12 cellular contexts compared by ENCODE assay signal in genomic region chr2:234258562-234259141, GRCh38.
DNase-seq lines count a peak whose midpoint lies in the region; ATAC-seq and TF ChIP-seq lines count a peak whose summit lies in the region.
"Had no signal": no experiment of that assay in that cellular context is flagged by ENCODE, and none has a peak within 500 bp of the region (broad histone marks: within the 10 kb centered on the region; RNA-seq: fewer than 3 reads in every experiment).

No MANE protein-coding gene starts in this region.

- H3K4me1 Mint-ChIP-seq in Caco-2 (ENCODE audit: low read depth, unreplicated experiment), result peaks cover 17% of the 10 kb centered on the region
- H3K4me1 Mint-ChIP-seq in activated T-cell treated with anti-CD3 and anti-CD28 coated beads, Interleukin-2, amount 50 U/mL, for 72 hours (ENCODE audit: low read depth), result peaks cover 17% of the 10 kb centered on the region
- H3K4me1 Mint-ChIP-seq: naive B cell had no signal

- no peak overlapping the region for H3K23ac ChIP-seq in mesendoderm (ENCODE audit: low read length)

- no peak overlapping the region for H3K27ac ChIP-seq in mesendoderm (ENCODE audit: low read depth, low read length)
- H3K27ac ChIP-seq in upper lobe of right lung, result no peak overlapping the region

- no peak overlapping the region for H2BK5ac ChIP-seq in mesendoderm (ENCODE audit: low read length)

- no peak overlapping the region for H3K4me2 ChIP-seq in mesendoderm (ENCODE audit: low read length)

- H3K27me3 ChIP-seq in Caco-2 (replicated peaks; ENCODE audit: control insufficient read depth, insufficient read depth, low read length) (no peaks in the 10 kb centered on the region), mesendoderm (ENCODE audit: insufficient read depth, low read length, poor library complexity) (no peaks in the 10 kb centered on the region), upper lobe of right lung (no peaks in the 10 kb centered on the region)

- no peak overlapping the region for H3K9ac ChIP-seq in mesendoderm (ENCODE audit: low read length)

- H3K79me2 ChIP-seq in mesendoderm (ENCODE audit: control insufficient read depth, insufficient read depth, low read length), result no peaks in the 10 kb centered on the region

- H3K56ac ChIP-seq in mesendoderm (ENCODE audit: low read length), result no peak overlapping the region

- peaks cover 8% of the 10 kb centered on the region for H3K36me3 Mint-ChIP-seq in Caco-2 (ENCODE audit: insufficient read depth, unreplicated experiment)
- no peaks in the 10 kb centered on the region for H3K36me3 Mint-ChIP-seq in activated T-cell treated with anti-CD3 and anti-CD28 coated beads, Interleukin-2, amount 50 U/mL, for 72 hours (ENCODE audit: insufficient read depth in 2 of 2)
- H3K36me3 Mint-ChIP-seq: naive B cell had no signal

- no peaks in the 10 kb centered on the region for H3K27me3 Mint-ChIP-seq in Caco-2 (ENCODE audit: insufficient read depth, unreplicated experiment)
- no peaks in the 10 kb centered on the region for H3K27me3 Mint-ChIP-seq in activated T-cell treated with anti-CD3 and anti-CD28 coated beads, Interleukin-2, amount 50 U/mL, for 72 hours (ENCODE audit: low read depth)
- H3K27me3 Mint-ChIP-seq: effector memory CD8-positive, alpha-beta T cell had no signal

- BruUV-seq in Caco-2 (replicated peaks; lab: Mats Ljungman, UMichigan), result no TSS peak

- H3K18ac ChIP-seq in mesendoderm (ENCODE audit: low read length), result no peak overlapping the region

- H2BK120ac ChIP-seq in mesendoderm (ENCODE audit: low read depth, low read length), result no peak overlapping the region

- intact Hi-C loops in Caco-2 (cut with micrococcal nuclease; ENCODE audit: unreplicated experiment) (loop anchor here (5.0 kb wide), 2 partner anchors 46 to 244 kb away; no protein-coding TSS in a partner anchor), upper lobe of right lung (cut with DNase I) (no loop called here)

- H3K4me1 ChIP-seq in Caco-2 (peaks cover 45% of the 10 kb centered on the region), mesendoderm (ENCODE audit: control insufficient read depth, low read depth, low read length) (no peaks in the 10 kb centered on the region), upper lobe of right lung (no peaks in the 10 kb centered on the region)

- H3K4ac ChIP-seq in mesendoderm (ENCODE audit: low read depth, low read length), result no peak overlapping the region

- no CpG with 5 or more reads among the region's 5 CpGs for WGBS in mesendoderm (ENCODE audit: extremely low coverage, insufficient coverage, low lambda C conversion rate)

- no peak overlapping the region for H4K8ac ChIP-seq in mesendoderm (ENCODE audit: low read depth, low read length)

- CTCF ChIA-PET in Caco-2 (lab: Charles Lee), result interaction anchor here (1.2 kb wide), 1 partner anchor 123 kb away, joined by 5 read pairs; no protein-coding TSS in a partner anchor

- H3K79me1 ChIP-seq in mesendoderm (ENCODE audit: low read length), result no peaks in the 10 kb centered on the region

- no peak overlapping the region for H3K4me3 ChIP-seq in Caco-2 (ENCODE audit: low read depth, low read length)
- H3K4me3 ChIP-seq in mesendoderm (ENCODE audit: low read length), result no peak overlapping the region
- H3K4me3 ChIP-seq in upper lobe of right lung, result no peak overlapping the region

- ATAC-seq in activated T-cell treated with anti-CD3 and anti-CD28 coated beads, Interleukin-2, amount 50 U/mL, for 72 hours (replicated peaks in 1 of 2), result peak; percentile 55 to 57
- ATAC-seq in GM21717 (IDR thresholded peaks at IDR 0.05; ENCODE audit: unreplicated experiment) (no peak), upper lobe of right lung (no peak)
- ATAC-seq: effector memory CD8-positive, alpha-beta T cell had no signal

- H2AK5ac ChIP-seq in mesendoderm (ENCODE audit: low read length), result no peak overlapping the region

- H3K9me3 Mint-ChIP-seq in Caco-2 (ENCODE audit: unreplicated experiment), result peaks cover 6% of the 10 kb centered on the region
- H3K9me3 Mint-ChIP-seq in activated T-cell treated with anti-CD3 and anti-CD28 coated beads, Interleukin-2, amount 50 U/mL, for 72 hours, result no peaks in the 10 kb centered on the region
- H3K9me3 Mint-ChIP-seq: activated T-helper 1 cell treated with anti-CD3 and anti-CD28 coated beads, Interleukin-12 subunit alpha, Interleukin-12 subunit beta, Interleukin-2, Interleukin-4 antibody, amounts not matched to agents 30 ng/mL and 10 ng/mL and 1 ng/mL, durations not matched to agents 14 hours and 24 hours and 36 hours; CD8-positive, alpha-beta memory T cell; effector memory CD8-positive, alpha-beta T cell; naive B cell had no signal

- H3K9me3 ChIP-seq in Caco-2, result no peaks in the 10 kb centered on the region
- no peaks in the 10 kb centered on the region for H3K9me3 ChIP-seq in upper lobe of right lung

- DNase-seq in Caco-2 (peak in 1 of 2 experiments; percentile 41), HPDE6-E6E7 (ENCODE audit: extremely low spot score) (peak; percentile 84), mesendoderm (peak; percentile 8), NCI-H1436 (lab: John Stamatoyannopoulos, UW) (no peak), upper lobe of right lung (no peak)
- DNase-seq in activated T-cell treated with anti-CD3 and anti-CD28 coated beads, Interleukin-2, amount 50 U/mL, for 72 hours, result no peak
- DNase-seq in activated effector memory CD4-positive, alpha-beta T cell treated with anti-CD3 and anti-CD28 coated beads, Interleukin-2, amount 50 U/mL, for 16 hours, result no peak
- DNase-seq: CD8-positive, alpha-beta memory T cell; effector memory CD8-positive, alpha-beta T cell; naive B cell had no signal

- no peak overlapping the region for H2BK15ac ChIP-seq in mesendoderm (replicated peaks; ENCODE audit: low read depth)

- peak overlapping the region; percentile 47 for H3K4me3 Mint-ChIP-seq in Caco-2 (ENCODE audit: unreplicated experiment)
- H3K4me3 Mint-ChIP-seq in activated T-cell treated with anti-CD3 and anti-CD28 coated beads, Interleukin-2, amount 50 U/mL, for 72 hours, result peak overlapping the region in 1 of 2 donors; percentile 20
- H3K4me3 Mint-ChIP-seq: activated T-helper 1 cell treated with anti-CD3 and anti-CD28 coated beads, Interleukin-12 subunit alpha, Interleukin-12 subunit beta, Interleukin-2, Interleukin-4 antibody, amounts not matched to agents 30 ng/mL and 10 ng/mL and 1 ng/mL, durations not matched to agents 14 hours and 24 hours and 36 hours; CD8-positive, alpha-beta memory T cell; effector memory CD8-positive, alpha-beta T cell; naive B cell had no signal

- H3K36me3 ChIP-seq in Caco-2 (ENCODE audit: control insufficient read depth, insufficient read depth, low read length), result no peaks in the 10 kb centered on the region
- H3K36me3 ChIP-seq in mesendoderm (ENCODE audit: control insufficient read depth, insufficient read depth, low read length), result no peaks in the 10 kb centered on the region
- H3K36me3 ChIP-seq in upper lobe of right lung, result no peaks in the 10 kb centered on the region

- no peak overlapping the region for H4K5ac ChIP-seq in mesendoderm (ENCODE audit: low read length)

- no peak for TF ChIP-seq CTCF in Caco-2 (IDR thresholded peaks at IDR 0.05; ENCODE audit: insufficient read depth in 1 of 2, low read depth in 1 of 2, low read length in 1 of 2, severe bottlenecking in 1 of 2, unreplicated experiment in 1 of 2)
- TF ChIP-seq CTCF in upper lobe of right lung (IDR thresholded peaks at IDR 0.05), result no peak

- peak overlapping the region; percentile 89 for H3K27ac Mint-ChIP-seq in Caco-2 (ENCODE audit: unreplicated experiment)
- H3K27ac Mint-ChIP-seq in activated T-cell treated with anti-CD3 and anti-CD28 coated beads, Interleukin-2, amount 50 U/mL, for 72 hours, result no peak overlapping the region
- H3K27ac Mint-ChIP-seq: activated T-helper 1 cell treated with anti-CD3 and anti-CD28 coated beads, Interleukin-12 subunit alpha, Interleukin-12 subunit beta, Interleukin-2, Interleukin-4 antibody, amounts not matched to agents 30 ng/mL and 10 ng/mL and 1 ng/mL, durations not matched to agents 14 hours and 24 hours and 36 hours had no signal

- POLR2A ChIA-PET in Caco-2 (lab: Charles Lee), result no interaction called here

Comparison
In these comparisons a context has a peak if more than half of its experiments do, and no peak if none do; other contexts are left out.
1. DNase-seq: peak in HPDE6-E6E7 (single experiment) and mesendoderm (single experiment); none in activated T-cell treated with anti-CD3 and anti-CD28 coated beads, Interleukin-2, amount 50 U/mL, for 72 hours (0 of 2), NCI-H1436 (single experiment), upper lobe of right lung (single experiment) and activated effector memory CD4-positive, alpha-beta T cell treated with anti-CD3 and anti-CD28 coated beads, Interleukin-2, amount 50 U/mL, for 16 hours (single experiment).
2. ATAC-seq: peak in activated T-cell treated with anti-CD3 and anti-CD28 coated beads, Interleukin-2, amount 50 U/mL, for 72 hours (2 of 2); none in GM21717 (single experiment) and upper lobe of right lung (single experiment).